12 cellular contexts compared by ENCODE assay signal in the genomic region with DNA sequence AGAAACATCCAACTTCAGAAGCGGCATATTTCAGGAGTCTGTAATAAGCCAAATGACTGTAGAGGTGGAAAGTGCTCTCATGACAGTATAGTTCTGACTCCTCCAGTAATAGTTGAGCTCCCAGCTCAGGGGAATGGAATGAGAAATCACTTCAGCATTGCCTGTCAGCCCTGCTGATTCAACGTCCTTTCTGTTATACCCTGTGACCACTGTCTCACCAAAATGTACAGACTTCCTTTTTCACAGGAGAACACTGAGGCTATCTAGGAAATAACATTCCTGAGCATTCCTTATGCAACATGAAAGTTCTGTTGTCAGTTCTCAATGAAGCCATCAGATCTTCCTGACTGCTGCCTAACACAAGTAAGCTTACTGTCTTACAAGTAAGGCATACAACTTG.
A peak's percentile ranks its signal among the peaks of the same experiment; 100 is the strongest.
DNase-seq lines count a peak whose midpoint lies in the region; ATAC-seq and TF ChIP-seq lines count a peak whose summit lies in the region.
"Had no signal": no experiment of that assay in that cellular context is flagged by ENCODE, and none has a peak within 500 bp of the region (broad histone marks: within the 10 kb centered on the region; RNA-seq: fewer than 3 reads in every experiment).

No MANE protein-coding gene starts in this region.

- H3K4me1 Mint-ChIP-seq in activated CD8-positive, alpha-beta T cell treated with anti-CD3 and anti-CD28 coated beads, Interleukin-2, amount 10 ng/mL, durations not matched to agents 7 days and 5 days (ENCODE audit: low read depth) = no peaks in the 10 kb centered on the region
- H3K4me1 Mint-ChIP-seq in T-cell = no peaks in the 10 kb centered on the region

- TF ChIP-seq CTCF in RWPE2 (IDR thresholded peaks at IDR 0.05; ENCODE audit: poor library complexity, severe bottlenecking) (no peak), fibroblast of the aortic adventitia (IDR thresholded peaks at IDR 0.05; ENCODE audit: insufficient read depth, low read length) (no peak)

- no peaks in the 10 kb centered on the region for H3K9me3 Mint-ChIP-seq in activated CD8-positive, alpha-beta T cell treated with anti-CD3 and anti-CD28 coated beads, Interleukin-2, amount 10 ng/mL, durations not matched to agents 7 days and 5 days (ENCODE audit: insufficient read depth)
- H3K9me3 Mint-ChIP-seq in T-cell = no peaks in the 10 kb centered on the region
- H3K9me3 Mint-ChIP-seq: stimulated activated naive CD8-positive, alpha-beta T cell treated with anti-CD3 and anti-CD28 coated beads, Interleukin-15, Interleukin-2, amounts not matched to agents 100 ng/mL and 50 ng/mL, for 24 hours had no signal

- ATAC-seq in RWPE2 (ENCODE audit: low read depth) (peak; percentile 98), HG02678 (IDR thresholded peaks at IDR 0.05; ENCODE audit: unreplicated experiment) (no peak), T-cell (replicated peaks in 1 of 4) (no peak)
- no peak for ATAC-seq in activated CD8-positive, alpha-beta T cell treated with anti-CD3 and anti-CD28 coated beads, Interleukin-2, amount 10 ng/mL, durations not matched to agents 7 days and 5 days
- ATAC-seq: body of pancreas had no signal

- H3K36me3 ChIP-seq in RWPE2 (ENCODE audit: low read depth) = no peaks in the 10 kb centered on the region

- no peaks in the 10 kb centered on the region for H3K27me3 ChIP-seq in RWPE2 (ENCODE audit: insufficient read depth, poor library complexity, severe bottlenecking)
- H3K27me3 ChIP-seq: body of pancreas had no signal

- no peaks in the 10 kb centered on the region for H3K27me3 Mint-ChIP-seq in activated CD8-positive, alpha-beta T cell treated with anti-CD3 and anti-CD28 coated beads, Interleukin-2, amount 10 ng/mL, durations not matched to agents 7 days and 5 days (ENCODE audit: low read depth)
- H3K27me3 Mint-ChIP-seq in T-cell = no peaks in the 10 kb centered on the region
- H3K27me3 Mint-ChIP-seq: stimulated activated naive CD8-positive, alpha-beta T cell treated with anti-CD3 and anti-CD28 coated beads, Interleukin-15, Interleukin-2, amounts not matched to agents 100 ng/mL and 50 ng/mL, for 24 hours had no signal

- CTCF ChIA-PET in activated CD8-positive, alpha-beta T cell treated with anti-CD3 and anti-CD28 coated beads, Interleukin-2, amount 10 ng/mL, durations not matched to agents 7 days and 5 days (lab: Charles Lee) = no interaction called here
- CTCF ChIA-PET in T-cell (lab: Charles Lee) = no interaction called here

- H3K27ac ChIP-seq in RWPE2 (ENCODE audit: poor library complexity, severe bottlenecking) = peak overlapping the region; percentile 85
- H3K27ac ChIP-seq: body of pancreas had no signal

- H3K9me3 ChIP-seq in RWPE2 (ENCODE audit: severe bottlenecking) = no peaks in the 10 kb centered on the region
- H3K9me3 ChIP-seq: body of pancreas had no signal

- peaks cover 35% of the 10 kb centered on the region for H3K4me1 ChIP-seq in RWPE2 (ENCODE audit: insufficient read depth, poor library complexity, severe bottlenecking)
- H3K4me1 ChIP-seq: body of pancreas had no signal

- H3K4me3 Mint-ChIP-seq in activated CD8-positive, alpha-beta T cell treated with anti-CD3 and anti-CD28 coated beads, Interleukin-2, amount 10 ng/mL, durations not matched to agents 7 days and 5 days = no peak overlapping the region
- H3K4me3 Mint-ChIP-seq in T-cell = no peak overlapping the region
- H3K4me3 Mint-ChIP-seq: stimulated activated naive CD8-positive, alpha-beta T cell treated with anti-CD3 and anti-CD28 coated beads, Interleukin-15, Interleukin-2, amounts not matched to agents 100 ng/mL and 50 ng/mL, for 24 hours had no signal

- H3K4me3 ChIP-seq in RWPE2 (ENCODE audit: severe bottlenecking) (no peak overlapping the region), fibroblast of the aortic adventitia (ENCODE audit: low read depth, low read length) (no peak overlapping the region)
- H3K4me3 ChIP-seq: body of pancreas had no signal

- DNase-seq in GM03348 (ENCODE audit: low spot score) (peak; percentile 69), RWPE2 (ENCODE audit: low spot score) (no peak), fibroblast of the aortic adventitia (ENCODE audit: low read depth) (peak; percentile 79), renal cortical epithelial cell (ENCODE audit: low read depth) (peak; percentile 79), COR-L47 (lab: John Stamatoyannopoulos, UW) (no peak), T-cell (no peak)
- DNase-seq in activated CD8-positive, alpha-beta T cell treated with anti-CD3 and anti-CD28 coated beads, Interleukin-2, amount 10 ng/mL, durations not matched to agents 7 days and 5 days = no peak
- DNase-seq: NCI-H2171; stimulated activated CD4-positive, alpha-beta T cell treated with anti-CD3 and anti-CD28 coated beads, Interleukin-15, amount 100 ng/mL, for 24 hours had no signal

- no peaks in the 10 kb centered on the region for H3K36me3 Mint-ChIP-seq in activated CD8-positive, alpha-beta T cell treated with anti-CD3 and anti-CD28 coated beads, Interleukin-2, amount 10 ng/mL, durations not matched to agents 7 days and 5 days (ENCODE audit: low read depth)
- H3K36me3 Mint-ChIP-seq in T-cell = no peaks in the 10 kb centered on the region

- H3K27ac Mint-ChIP-seq in activated CD8-positive, alpha-beta T cell treated with anti-CD3 and anti-CD28 coated beads, Interleukin-2, amount 10 ng/mL, durations not matched to agents 7 days and 5 days = no peak overlapping the region
- H3K27ac Mint-ChIP-seq in T-cell = no peak overlapping the region
- H3K27ac Mint-ChIP-seq: stimulated activated naive CD8-positive, alpha-beta T cell treated with anti-CD3 and anti-CD28 coated beads, Interleukin-15, Interleukin-2, amounts not matched to agents 100 ng/mL and 50 ng/mL, for 24 hours had no signal

- POLR2A ChIA-PET in activated CD8-positive, alpha-beta T cell treated with anti-CD3 and anti-CD28 coated beads, Interleukin-2, amount 10 ng/mL, durations not matched to agents 7 days and 5 days (lab: Charles Lee) = no interaction called here
- POLR2A ChIA-PET in T-cell (lab: Charles Lee) = no interaction called here

Comparison
In these comparisons a context has a peak if more than half of its experiments do, and no peak if none do; other contexts are left out.
1. DNase-seq: peak in GM03348 (single experiment), fibroblast of the aortic adventitia (single experiment) and renal cortical epithelial cell (single experiment); none in RWPE2 (single experiment), COR-L47 (single experiment), activated CD8-positive, alpha-beta T cell treated with anti-CD3 and anti-CD28 coated beads, Interleukin-2, amount 10 ng/mL, durations not matched to agents 7 days and 5 days (single experiment) and T-cell (0 of 34).